ENCODE assay signal across 9 cellular contexts in the genomic region with DNA sequence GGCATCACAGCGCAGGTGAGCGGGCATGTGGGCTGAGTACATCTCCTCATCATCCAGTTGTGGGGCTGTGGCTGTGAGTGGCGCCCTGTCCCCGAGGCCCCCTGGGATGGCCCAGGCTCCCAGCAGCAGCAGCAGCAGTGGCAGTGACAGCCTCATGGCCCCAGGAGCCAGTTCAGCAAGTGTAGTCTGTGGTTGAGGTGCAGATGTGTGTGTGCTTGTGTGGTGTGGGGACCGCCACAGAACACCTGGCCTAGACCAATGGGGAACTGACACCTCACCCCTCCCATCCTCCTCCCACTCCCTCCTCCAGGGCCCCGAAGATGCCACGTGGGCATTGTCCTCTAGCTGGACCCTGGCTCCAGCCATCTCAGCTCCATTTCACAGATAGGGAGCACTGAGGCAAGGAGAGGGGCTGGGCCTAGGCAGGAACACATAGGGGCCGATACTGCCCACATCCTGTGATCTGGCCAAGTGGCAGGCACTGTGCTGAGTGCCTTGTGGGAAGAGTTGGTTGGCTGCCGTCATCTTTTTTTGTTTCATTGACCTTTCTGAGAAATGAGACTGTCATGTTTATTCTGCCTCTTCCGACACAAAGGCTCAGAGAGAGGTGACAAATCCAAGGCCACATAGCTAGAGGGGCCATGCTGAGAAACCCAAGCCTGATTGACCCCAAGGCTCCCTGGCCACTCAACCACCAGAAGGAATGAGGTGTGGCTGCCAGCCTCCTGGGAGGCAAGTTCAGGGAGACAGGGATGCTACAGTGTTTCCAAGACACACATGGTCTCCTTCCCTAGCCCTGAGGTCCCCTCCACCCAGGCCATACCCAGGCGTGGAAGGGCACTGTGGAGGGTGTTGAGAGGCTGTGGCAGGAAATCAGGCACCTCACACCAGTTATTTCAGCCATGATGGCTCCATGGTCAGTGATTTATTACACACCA. TPM values are rescaled to one million over a fixed set of nuclear protein-coding genes. Genes with fewer than 3 reads are reported as not detected.
DNase-seq lines count a peak whose midpoint lies in the region; ATAC-seq, FAIRE-seq and TF ChIP-seq lines count a peak whose summit lies in the region.
"Had no signal": no experiment of that assay in that cellular context is flagged by ENCODE, and none has a peak within 500 bp of the region (broad histone marks: within the 10 kb centered on the region; RNA-seq: fewer than 3 reads in every experiment).

A gene with protein sequence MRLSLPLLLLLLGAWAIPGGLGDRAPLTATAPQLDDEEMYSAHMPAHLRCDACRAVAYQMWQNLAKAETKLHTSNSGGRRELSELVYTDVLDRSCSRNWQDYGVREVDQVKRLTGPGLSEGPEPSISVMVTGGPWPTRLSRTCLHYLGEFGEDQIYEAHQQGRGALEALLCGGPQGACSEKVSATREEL (minus strand): TSS at position 213 of the 938 bp plus-strand sequence. CDS start 57 bp downstream, at position 156.

- peak within 1 kb of the TSS; percentile 97 for H3K9ac ChIP-seq in OCI-LY1 (ENCODE audit: low read length)

- H3K27ac Mint-ChIP-seq in GM23338: no peak within 1 kb of the TSS
- peak within 1 kb of the TSS; percentile 95 for H3K27ac Mint-ChIP-seq in activated naive CD8-positive, alpha-beta T cell treated with anti-CD3 and anti-CD28 coated beads, Interleukin-2, amount 50 U/mL, for 24 hours

- peaks cover 31% of the 10 kb centered on the region for H3K4me1 Mint-ChIP-seq in GM23338
- H3K4me1 Mint-ChIP-seq in activated naive CD8-positive, alpha-beta T cell treated with anti-CD3 and anti-CD28 coated beads, Interleukin-2, amount 50 U/mL, for 24 hours: peaks cover 64% of the 10 kb centered on the region

- TF ChIP-seq CTCF in GM23338 (conservative IDR thresholded peaks at IDR 0.05; ENCODE audit: low read depth in 2 of 2) (no peak), OCI-LY1 (IDR thresholded peaks at IDR 0.05; ENCODE audit: low read length) (no peak)

- no peaks in the 10 kb centered on the region for H3K9me2 ChIP-seq in GM23338 (ENCODE audit: insufficient read depth)
- H3K9me2 ChIP-seq in OCI-LY1 (ENCODE audit: low read depth, low read length): no peaks in the 10 kb centered on the region

- H3K4me1 ChIP-seq in GM23338 (ENCODE audit: insufficient read depth): peaks cover 16% of the 10 kb centered on the region
- peaks cover 86% of the 10 kb centered on the region for H3K4me1 ChIP-seq in OCI-LY1 (ENCODE audit: insufficient read depth, low read length, severe bottlenecking)

- peaks cover 46% of the 10 kb centered on the region for H3K27me3 Mint-ChIP-seq in GM23338 (ENCODE audit: insufficient read depth, low read depth, poor library complexity)
- no peaks in the 10 kb centered on the region for H3K27me3 Mint-ChIP-seq in activated naive CD8-positive, alpha-beta T cell treated with anti-CD3 and anti-CD28 coated beads, Interleukin-2, amount 50 U/mL, for 24 hours

- H2AFZ ChIP-seq in GM23338 (no peak within 1 kb of the TSS), OCI-LY1 (ENCODE audit: low read length) (no peak within 1 kb of the TSS)

- peak within 1 kb of the TSS; percentile 9; the same call in 1 of the 3 replicates for H3K4me3 Mint-ChIP-seq in GM23338
- H3K4me3 Mint-ChIP-seq in activated naive CD8-positive, alpha-beta T cell treated with anti-CD3 and anti-CD28 coated beads, Interleukin-2, amount 50 U/mL, for 24 hours: peak within 1 kb of the TSS; percentile 92

- FAIRE-seq in urothelium cell line (lab: Jason Lieb, UNC): no peak

- H3K4me2 ChIP-seq in GM23338 (peak within 1 kb of the TSS; percentile 74; the same call in 1 of the 2 replicates), OCI-LY1 (ENCODE audit: low read length) (peak within 1 kb of the TSS; percentile 88)

- H3K4me3 ChIP-seq in GM23338: no peak within 1 kb of the TSS
- H3K4me3 ChIP-seq in OCI-LY1 (ENCODE audit: low read depth, low read length, poor library complexity, severe bottlenecking): peak within 1 kb of the TSS; percentile 90

- no peaks in the 10 kb centered on the region for H4K20me1 ChIP-seq in GM23338 (replicated peaks; ENCODE audit: insufficient read depth)
- no peaks in the 10 kb centered on the region for H4K20me1 ChIP-seq in OCI-LY1 (ENCODE audit: insufficient read depth, low read length)

- H3F3A ChIP-seq in GM23338 (replicated peaks; ENCODE audit: low read depth) (peaks cover 13% of the 10 kb centered on the region), OCI-LY1 (ENCODE audit: insufficient read depth, low read length) (no peaks in the 10 kb centered on the region; the same call in 1 of the 2 replicates)

- no peak within 1 kb of the TSS for H3K27ac ChIP-seq in GM23338 (ENCODE audit: low read depth)
- H3K27ac ChIP-seq in OCI-LY1 (ENCODE audit: low read depth, low read length, poor library complexity, severe bottlenecking): peak within 1 kb of the TSS; percentile 98

- ATAC-seq in GM18502 (IDR thresholded peaks at IDR 0.05; ENCODE audit: poor library complexity, unreplicated experiment) (peak; percentile 41), GM23338 (no peak)
- peak; percentile 72 for ATAC-seq in activated naive CD8-positive, alpha-beta T cell treated with anti-CD3 and anti-CD28 coated beads, Interleukin-2, amount 50 U/mL, for 24 hours

- DNase-seq in GM23338 (ENCODE audit: low spot score) (no peak), amniotic stem cell (lab: John Stamatoyannopoulos, UW) (no peak), urothelium cell line (ENCODE audit: low spot score) (no peak), NCI-H446 (lab: John Stamatoyannopoulos, UW) (no peak)
- peak; percentile 76 for DNase-seq in activated naive CD8-positive, alpha-beta T cell treated with anti-CD3 and anti-CD28 coated beads, Interleukin-2, amount 50 U/mL, for 24 hours
- DNase-seq in stimulated activated CD8-positive, alpha-beta memory T cell treated with anti-CD3 and anti-CD28 coated beads, Interleukin-4, amount 100 ng/mL, for 24 hours (ENCODE audit: low read depth): peak; percentile 41

- H3K36me3 ChIP-seq in GM23338 (ENCODE audit: insufficient read depth) (no peaks in the 10 kb centered on the region), OCI-LY1 (ENCODE audit: insufficient read depth, low read length) (peaks cover 34% of the 10 kb centered on the region)

- peaks cover 30% of the 10 kb centered on the region for H3K27me3 ChIP-seq in GM23338 (ENCODE audit: insufficient read depth)
- no peaks in the 10 kb centered on the region for H3K27me3 ChIP-seq in OCI-LY1 (ENCODE audit: insufficient read depth, low read length)

- H3K79me2 ChIP-seq in GM23338 (replicated peaks; ENCODE audit: insufficient read depth): no peaks in the 10 kb centered on the region
- H3K79me2 ChIP-seq in OCI-LY1 (ENCODE audit: insufficient read depth, low read length): no peaks in the 10 kb centered on the region; the same call in 1 of the 2 replicates

- no peaks in the 10 kb centered on the region for H3K9me3 ChIP-seq in OCI-LY1 (ENCODE audit: low read length)

- H3K36me3 Mint-ChIP-seq in GM23338 (ENCODE audit: low read depth): no peaks in the 10 kb centered on the region; the same call in 2 of the 3 replicates
- H3K36me3 Mint-ChIP-seq in activated naive CD8-positive, alpha-beta T cell treated with anti-CD3 and anti-CD28 coated beads, Interleukin-2, amount 50 U/mL, for 24 hours (ENCODE audit: low read depth): peaks cover 2% of the 10 kb centered on the region

- H3K9me3 Mint-ChIP-seq in GM23338: no peaks in the 10 kb centered on the region
- H3K9me3 Mint-ChIP-seq in activated naive CD8-positive, alpha-beta T cell treated with anti-CD3 and anti-CD28 coated beads, Interleukin-2, amount 50 U/mL, for 24 hours: no peaks in the 10 kb centered on the region

TF ChIP-seq in GM23338, 12 proteins besides CTCF, POLR2A, EP300 and RAD21:
- no peak for TF ChIP-seq JUNB (IDR thresholded peaks at IDR 0.05; ENCODE audit: unreplicated experiment)
TF ChIP-seq in GM23338: peak in this region for 0.

RNA-seq across cellular contexts. Expression of the gene that starts here (rescaled TPM):
- total RNA-seq in GM23338 (2014; rRNA removed; shearing (Covaris generic)): 1.6 TPM in 1 of 2 replicates, not detected in the other
- polyA plus RNA-seq in GM23338 (2016; fragmentation: Nextera tagmentation; extraction: Ambion mirVana): 0.52 and 0.71 TPM in 2 replicates
- total RNA-seq: kidney epithelial cell had no signal

Comparison
In these comparisons a context has a peak if more than half of its experiments do, and no peak if none do; other contexts are left out.
1. DNase-seq: peak in activated naive CD8-positive, alpha-beta T cell treated with anti-CD3 and anti-CD28 coated beads, Interleukin-2, amount 50 U/mL, for 24 hours (single experiment) and stimulated activated CD8-positive, alpha-beta memory T cell treated with anti-CD3 and anti-CD28 coated beads, Interleukin-4, amount 100 ng/mL, for 24 hours (single experiment); none in GM23338 (single experiment), amniotic stem cell (single experiment), urothelium cell line (single experiment) and NCI-H446 (0 of 2).